Comparison of ENCODE assay signal across 23 cellular contexts in genomic region chr11:19984048-19984742, GRCh38.
DNase-seq lines count a peak whose midpoint lies in the region; ATAC-seq, FAIRE-seq and TF ChIP-seq lines count a peak whose summit lies in the region.
"Had no signal": no experiment of that assay in that cellular context is flagged by ENCODE, and none has a peak within 500 bp of the region (broad histone marks: within the 10 kb centered on the region; RNA-seq: fewer than 3 reads in every experiment).

No MANE protein-coding gene starts in this region.

- ATAC-seq in HG03432 (IDR thresholded peaks at IDR 0.05; ENCODE audit: unreplicated experiment) (peak; percentile 47), esophagus mucosa (peak; percentile 9), GM18519 (IDR thresholded peaks at IDR 0.05; ENCODE audit: low FRiP score, unreplicated experiment) (no peak), GM19324 (IDR thresholded peaks at IDR 0.05; ENCODE audit: low FRiP score, unreplicated experiment) (no peak)
- ATAC-seq in stimulated activated effector memory CD8-positive, alpha-beta T cell treated with anti-CD3 and anti-CD28 coated beads, Interleukin-12 subunit alpha, Interleukin-12 subunit beta, amount 100 ng/mL, for 72 hours, result peak; percentile 28
- ATAC-seq: activated CD4-positive, alpha-beta T cell treated with anti-CD3 and anti-CD28 coated beads for 36 hours; gastrocnemius medialis had no signal

- H3K9me3 Mint-ChIP-seq in stimulated activated effector memory CD8-positive, alpha-beta T cell treated with anti-CD3 and anti-CD28 coated beads, Interleukin-12 subunit alpha, Interleukin-12 subunit beta, amount 100 ng/mL, for 72 hours, result no peaks in the 10 kb centered on the region
- H3K9me3 Mint-ChIP-seq: activated T-helper 2 cell treated with anti-CD3 and anti-CD28 coated beads, Interferon-gamma antibody, Interleukin-2, Interleukin-4, amounts not matched to agents 10 μg/mL and 5 μg/mL and 100 μg/mL, durations not matched to agents 14 hours and 24 hours and 36 hours; CD8-positive, alpha-beta memory T cell; H9; mesothelial cell of epicardium; neural progenitor cell had no signal

- DNase-seq in GM12891 (ENCODE audit: insufficient read length, low spot score), result no peak
- DNase-seq in stimulated activated effector memory CD8-positive, alpha-beta T cell treated with anti-CD3 and anti-CD28 coated beads, Interleukin-12 subunit alpha, Interleukin-12 subunit beta, amount 100 ng/mL, for 72 hours (ENCODE audit: low spot score in 2 of 2), result no peak
- DNase-seq in activated CD4-positive, alpha-beta T cell treated with anti-CD3 and anti-CD28 coated beads, Interleukin-2, amount 50 U/mL, for 4 hours, result no peak
- no peak for DNase-seq in GM19239 (ENCODE audit: insufficient read length, low spot score)
- DNase-seq: activated CD4-positive, alpha-beta T cell treated with anti-CD3 and anti-CD28 coated beads for 36 hours; adrenal gland; CD8-positive, alpha-beta memory T cell; gastrocnemius medialis; H9; kidney glomerular epithelial cell; NCI-H1048; NCI-H2081 treated with DMSO at 0.1 percent for 48 hours; NCI-H526; stimulated activated CD4-positive, alpha-beta T cell treated with anti-CD3 and anti-CD28 coated beads, Interleukin-4, amount 100 ng/mL, for 4 hours had no signal

- H3K36me3 Mint-ChIP-seq in stimulated activated effector memory CD8-positive, alpha-beta T cell treated with anti-CD3 and anti-CD28 coated beads, Interleukin-12 subunit alpha, Interleukin-12 subunit beta, amount 100 ng/mL, for 72 hours, result no peaks in the 10 kb centered on the region
- H3K36me3 Mint-ChIP-seq: CD8-positive, alpha-beta memory T cell had no signal

- no peak for TF ChIP-seq POLR2A in GM12891 (IDR thresholded peaks at IDR 0.05; ENCODE audit: low read depth, low read length)

- no peak for FAIRE-seq in GM12891 (lab: Jason Lieb, UNC)
- no peak for FAIRE-seq in GM19239 (lab: Jason Lieb, UNC)
- FAIRE-seq: bronchial epithelial cell had no signal

- H3K4me1 Mint-ChIP-seq in stimulated activated effector memory CD8-positive, alpha-beta T cell treated with anti-CD3 and anti-CD28 coated beads, Interleukin-12 subunit alpha, Interleukin-12 subunit beta, amount 100 ng/mL, for 72 hours, result no peaks in the 10 kb centered on the region
- H3K4me1 Mint-ChIP-seq: CD8-positive, alpha-beta memory T cell had no signal

- no peak overlapping the region for H3K27ac Mint-ChIP-seq in stimulated activated effector memory CD8-positive, alpha-beta T cell treated with anti-CD3 and anti-CD28 coated beads, Interleukin-12 subunit alpha, Interleukin-12 subunit beta, amount 100 ng/mL, for 72 hours
- H3K27ac Mint-ChIP-seq: activated CD4-positive, alpha-beta T cell treated with anti-CD3 and anti-CD28 coated beads for 36 hours; activated T-helper 2 cell treated with anti-CD3 and anti-CD28 coated beads, Interferon-gamma antibody, Interleukin-2, Interleukin-4, amounts not matched to agents 10 μg/mL and 5 μg/mL and 100 μg/mL, durations not matched to agents 14 hours and 24 hours and 36 hours; H9; mesothelial cell of epicardium; neural progenitor cell; progenitor cell of endocrine pancreas had no signal

- no peak overlapping the region for H3K4me3 Mint-ChIP-seq in stimulated activated effector memory CD8-positive, alpha-beta T cell treated with anti-CD3 and anti-CD28 coated beads, Interleukin-12 subunit alpha, Interleukin-12 subunit beta, amount 100 ng/mL, for 72 hours
- H3K4me3 Mint-ChIP-seq: activated CD4-positive, alpha-beta T cell treated with anti-CD3 and anti-CD28 coated beads for 36 hours; CD8-positive, alpha-beta memory T cell; H9; mesothelial cell of epicardium; neural progenitor cell had no signal

TF ChIP-seq in GM12891, 5 proteins besides CTCF, POLR2A, EP300 and RAD21:
- TF ChIP-seq SPI1 (IDR thresholded peaks at IDR 0.05; ENCODE audit: low read depth, low read length) (peak; percentile 16; the same call in 1 of the 2 replicates), POLR2AphosphoS5 (IDR thresholded peaks at IDR 0.05; ENCODE audit: low read depth, low read length) (no peak)

Comparison
In these comparisons a context has a peak if more than half of its experiments do, and no peak if none do; other contexts are left out.
1. ATAC-seq: peak in HG03432 (single experiment), esophagus mucosa (single experiment) and stimulated activated effector memory CD8-positive, alpha-beta T cell treated with anti-CD3 and anti-CD28 coated beads, Interleukin-12 subunit alpha, Interleukin-12 subunit beta, amount 100 ng/mL, for 72 hours (single experiment); none in GM18519 (single experiment) and GM19324 (single experiment).